ENCODE assay signal across 23 cellular contexts in the genomic region with DNA sequence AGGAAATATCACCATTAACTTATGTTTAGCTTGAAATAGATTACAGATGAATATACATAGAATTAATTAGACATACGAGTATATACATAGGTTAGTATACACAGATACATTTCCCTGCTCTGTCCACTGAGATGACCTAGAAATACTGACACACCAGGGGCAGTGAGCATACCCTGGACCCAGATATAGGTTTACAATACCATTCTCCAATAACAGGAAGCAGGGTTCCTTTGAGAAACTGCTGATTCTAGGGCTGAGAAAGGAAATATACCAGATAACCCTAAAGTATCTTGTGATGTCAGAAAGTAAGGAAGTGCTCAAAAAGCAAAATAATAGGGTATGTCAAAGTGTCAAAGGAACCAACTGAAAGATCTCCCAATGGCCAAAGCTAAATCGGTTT.
A peak's percentile ranks its signal among the peaks of the same experiment; 100 is the strongest.
DNase-seq lines count a peak whose midpoint lies in the region; ATAC-seq, FAIRE-seq and TF ChIP-seq lines count a peak whose summit lies in the region.
"Had no signal": no experiment of that assay in that cellular context is flagged by ENCODE, and none has a peak within 500 bp of the region (broad histone marks: within the 10 kb centered on the region; RNA-seq: fewer than 3 reads in every experiment).

No MANE protein-coding gene starts in this region.

- TF ChIP-seq POLR2A in A549 (IDR thresholded peaks at IDR 0.05; ENCODE audit: low read length), result no peak
- TF ChIP-seq POLR2A in endothelial cell of umbilical vein (IDR thresholded peaks at IDR 0.05; ENCODE audit: low read depth, low read length), result no peak

- no peaks in the 10 kb centered on the region for H3K36me3 Mint-ChIP-seq in stimulated activated memory B cell treated with anti-CD40 and anti-IgM and Interleukin-4, amounts not matched to agents 10 μg/mL and 1 μg/mL and 100 μg/mL, for 72 hours
- H3K36me3 Mint-ChIP-seq in CD8-positive, alpha-beta memory T cell, result no peaks in the 10 kb centered on the region
- H3K36me3 Mint-ChIP-seq: CD14-positive monocyte; CD4-positive, alpha-beta memory T cell; CD4-positive, CD25-positive, alpha-beta regulatory T cell had no signal

- FAIRE-seq in A549 (lab: Jason Lieb, UNC), result peak; percentile 46
- FAIRE-seq in endothelial cell of umbilical vein (lab: Jason Lieb, UNC), result no peak
- FAIRE-seq: D721Med, G401.6, GM12891, GM19239 had no signal

- H3K27ac Mint-ChIP-seq in stimulated activated memory B cell treated with anti-CD40 and anti-IgM and Interleukin-4, amounts not matched to agents 10 μg/mL and 1 μg/mL and 100 μg/mL, for 72 hours, result no peak overlapping the region
- H3K27ac Mint-ChIP-seq in CD8-positive, alpha-beta memory T cell, result no peak overlapping the region
- H3K27ac Mint-ChIP-seq: CD14-positive monocyte; CD4-positive, alpha-beta memory T cell; CD4-positive, CD25-positive, alpha-beta regulatory T cell had no signal

- H3K9me3 ChIP-seq in A549 (peaks cover 6% of the 10 kb centered on the region; the same call in 1 of the 3 replicates), endothelial cell of umbilical vein (replicated peaks; ENCODE audit: control insufficient read depth, insufficient read depth, low read length) (no peaks in the 10 kb centered on the region)
- H3K9me3 ChIP-seq in CD8-positive, alpha-beta memory T cell (ENCODE audit: low read length), result no peaks in the 10 kb centered on the region
- H3K9me3 ChIP-seq: BE2C had no signal

- H3K4me1 ChIP-seq in A549 (no peaks in the 10 kb centered on the region), endothelial cell of umbilical vein (ENCODE audit: control insufficient read depth, extremely low read depth, insufficient read depth, low read length) (peaks cover 6% of the 10 kb centered on the region)
- H3K4me1 ChIP-seq in CD8-positive, alpha-beta memory T cell (ENCODE audit: insufficient read depth, low read length), result no peaks in the 10 kb centered on the region
- H3K4me1 ChIP-seq: BE2C, BLaER1, Caco-2 had no signal

- no peak overlapping the region for H3K9ac ChIP-seq in endothelial cell of umbilical vein (replicated peaks; ENCODE audit: extremely low read depth, insufficient read depth, low read length)
- H3K9ac ChIP-seq: BLaER1 had no signal

- H3K9me3 Mint-ChIP-seq in stimulated activated memory B cell treated with anti-CD40 and anti-IgM and Interleukin-4, amounts not matched to agents 10 μg/mL and 1 μg/mL and 100 μg/mL, for 72 hours, result peaks cover 3% of the 10 kb centered on the region
- H3K9me3 Mint-ChIP-seq in CD8-positive, alpha-beta memory T cell, result peaks cover 0 to 25% (median 6%) of the 10 kb centered on the region in 5 donors

- H3K4me2 ChIP-seq in A549, result no peak overlapping the region
- no peak overlapping the region for H3K4me2 ChIP-seq in endothelial cell of umbilical vein (ENCODE audit: insufficient read depth, low read length)
- H3K4me2 ChIP-seq: BLaER1 had no signal

- H3K79me2 ChIP-seq in endothelial cell of umbilical vein (ENCODE audit: control insufficient read depth, insufficient read depth, low read length), result no peaks in the 10 kb centered on the region

- H3K4me3 Mint-ChIP-seq in stimulated activated memory B cell treated with anti-CD40 and anti-IgM and Interleukin-4, amounts not matched to agents 10 μg/mL and 1 μg/mL and 100 μg/mL, for 72 hours, result no peak overlapping the region
- no peak overlapping the region for H3K4me3 Mint-ChIP-seq in CD8-positive, alpha-beta memory T cell
- H3K4me3 Mint-ChIP-seq: CD14-positive monocyte; CD4-positive, alpha-beta memory T cell; CD4-positive, CD25-positive, alpha-beta regulatory T cell had no signal

- H3K27me3 ChIP-seq in endothelial cell of umbilical vein (ENCODE audit: control insufficient read depth in 2 of 2, insufficient read depth in 2 of 2, low read length in 2 of 2), result no peaks in the 10 kb centered on the region
- no peaks in the 10 kb centered on the region for H3K27me3 ChIP-seq in CD8-positive, alpha-beta memory T cell (ENCODE audit: insufficient read depth, low read length, poor library complexity, severe bottlenecking)
- H3K27me3 ChIP-seq: BE2C, BLaER1 had no signal

- dilution Hi-C loops in endothelial cell of umbilical vein (cut with MboI; ENCODE audit: extremely low pct_ligation_motif_present, low sequenced_read_pairs), result no loop called here

- no peaks in the 10 kb centered on the region for H3K27me3 Mint-ChIP-seq in stimulated activated memory B cell treated with anti-CD40 and anti-IgM and Interleukin-4, amounts not matched to agents 10 μg/mL and 1 μg/mL and 100 μg/mL, for 72 hours
- H3K27me3 Mint-ChIP-seq in CD8-positive, alpha-beta memory T cell, result no peaks in the 10 kb centered on the region
- H3K27me3 Mint-ChIP-seq: CD4-positive, alpha-beta memory T cell; CD4-positive, CD25-positive, alpha-beta regulatory T cell had no signal

- POLR2A ChIA-PET in A549 (lab: Yijun Ruan, JAX), result no interaction called here
- POLR2A ChIA-PET in endothelial cell of umbilical vein (lab: Charles Lee), result no interaction called here
- POLR2A ChIA-PET in CD8-positive, alpha-beta memory T cell (lab: Charles Lee), result no interaction called here

- H3K4me1 Mint-ChIP-seq in stimulated activated memory B cell treated with anti-CD40 and anti-IgM and Interleukin-4, amounts not matched to agents 10 μg/mL and 1 μg/mL and 100 μg/mL, for 72 hours, result no peaks in the 10 kb centered on the region
- no peaks in the 10 kb centered on the region for H3K4me1 Mint-ChIP-seq in CD8-positive, alpha-beta memory T cell
- H3K4me1 Mint-ChIP-seq: CD14-positive monocyte; CD4-positive, alpha-beta memory T cell; CD4-positive, CD25-positive, alpha-beta regulatory T cell had no signal

- no peak for TF ChIP-seq RAD21 in A549 (conservative IDR thresholded peaks at IDR 0.05 in 1 of 2, IDR thresholded peaks at IDR 0.05 in 1 of 2)

- under 1% methylated on average over 2 of the region's 2 CpGs for WGBS in A549 (ENCODE audit: missing lambda C conversion rate)

- intact Hi-C loops in endothelial cell of umbilical vein (cut with micrococcal nuclease), result no loop called here

- DNase-seq in A549 (ENCODE audit: low read depth in 1 of 2, low spot score in 1 of 2), result no peak
- DNase-seq in dermis blood vessel endothelial cell, result peak; percentile 46
- DNase-seq in endothelial cell of umbilical vein (ENCODE audit: low read depth, low spot score), result peak; percentile 78
- DNase-seq in CD8-positive, alpha-beta memory T cell, result no peak
- no peak for DNase-seq in NCI-H2107 treated with DMSO at 0.1 percent for 48 hours (lab: John Stamatoyannopoulos, UW; ENCODE audit: unreplicated experiment)
- DNase-seq: ACHN; BE2C; C1 segment of cervical spinal cord; Caco-2; Calu3; CD4-positive, alpha-beta memory T cell; CD4-positive, CD25-positive, alpha-beta regulatory T cell; DMS79 treated with DMSO at 0.1 percent for 48 hours; GF-D8 had no signal

- H4K20me1 ChIP-seq in endothelial cell of umbilical vein (replicated peaks; ENCODE audit: control insufficient read depth, extremely low read depth, insufficient read depth, low read length), result no peaks in the 10 kb centered on the region
- H4K20me1 ChIP-seq: BLaER1 had no signal

- H3K36me3 ChIP-seq in endothelial cell of umbilical vein (ENCODE audit: control insufficient read depth in 2 of 2, extremely low read depth in 1 of 2, insufficient read depth in 2 of 2, low read length in 2 of 2), result no peaks in the 10 kb centered on the region
- no peaks in the 10 kb centered on the region for H3K36me3 ChIP-seq in CD8-positive, alpha-beta memory T cell (ENCODE audit: insufficient read depth, low read length)
- H3K36me3 ChIP-seq: BE2C, BLaER1 had no signal

- H3K27ac ChIP-seq in A549, result no peak overlapping the region
- no peak overlapping the region for H3K27ac ChIP-seq in endothelial cell of umbilical vein (ENCODE audit: insufficient read depth, low read depth, low read length)
- H3K27ac ChIP-seq in CD8-positive, alpha-beta memory T cell (ENCODE audit: low read depth, low read length), result no peak overlapping the region
- H3K27ac ChIP-seq: 22Rv1, BLaER1 had no signal

- CTCF ChIA-PET in A549 (lab: Yijun Ruan, JAX), result no interaction called here
- CTCF ChIA-PET in endothelial cell of umbilical vein (lab: Charles Lee), result interaction anchor here (0.6 kb wide), 1 partner anchor 275 kb away, joined by 3 read pairs; no protein-coding TSS in a partner anchor
- CTCF ChIA-PET in CD8-positive, alpha-beta memory T cell (lab: Charles Lee), result no interaction called here

- ATAC-seq in A549, result no peak
- ATAC-seq in stimulated activated memory B cell treated with anti-CD40 and anti-IgM and Interleukin-4, amounts not matched to agents 10 μg/mL and 1 μg/mL and 100 μg/mL, for 72 hours, result peak; percentile 43
- ATAC-seq in GM19351 (IDR thresholded peaks at IDR 0.05; ENCODE audit: unreplicated experiment), result no peak

- no TSS peak for BruUV-seq in endothelial cell of umbilical vein (replicated peaks; lab: Mats Ljungman, UMichigan)

- H3K4me3 ChIP-seq in A549, result no peak overlapping the region
- no peak overlapping the region for H3K4me3 ChIP-seq in endothelial cell of umbilical vein (replicated peaks in 1 of 3; ENCODE audit: insufficient read depth in 1 of 3, low read depth in 1 of 3, low read length in 3 of 3)
- no peak overlapping the region for H3K4me3 ChIP-seq in CD8-positive, alpha-beta memory T cell (ENCODE audit: low read length)
- H3K4me3 ChIP-seq: BLaER1 had no signal

- no peak overlapping the region for H2AFZ ChIP-seq in endothelial cell of umbilical vein (ENCODE audit: low read depth, low read length)

- no peak for TF ChIP-seq EP300 in A549 (IDR thresholded peaks at IDR 0.05)

- TF ChIP-seq CTCF in A549 (IDR thresholded peaks at IDR 0.05) (no peak), endothelial cell of umbilical vein (IDR thresholded peaks at IDR 0.05; ENCODE audit: extremely low read depth in 1 of 2, insufficient read depth in 1 of 2, low read depth in 1 of 2, low read length in 2 of 2) (no peak)

- H3K9me1 ChIP-seq in endothelial cell of umbilical vein (replicated peaks; ENCODE audit: control insufficient read depth, extremely low read depth, insufficient read depth, low read length), result no peaks in the 10 kb centered on the region

TF ChIP-seq in A549, 52 proteins besides CTCF, POLR2A, EP300 and RAD21 (continues in another document):
- no peak for TF ChIP-seq HEYL (CRISPR knock-in tag; IDR thresholded peaks at IDR 0.05)
- TF ChIP-seq HOXB13 (CRISPR knock-in tag; IDR thresholded peaks at IDR 0.05; ENCODE audit: low read depth), result no peak

TF ChIP-seq in endothelial cell of umbilical vein, 7 proteins besides CTCF, POLR2A, EP300 and RAD21 (continues in another document):
- TF ChIP-seq FOS (IDR thresholded peaks at IDR 0.05; ENCODE audit: borderline replicate concordance, insufficient read depth, low read length) (no peak), JUN (IDR thresholded peaks at IDR 0.05; ENCODE audit: borderline replicate concordance, insufficient read depth, insufficient read length, low read depth) (no peak), EZH2 (IDR thresholded peaks at IDR 0.05; ENCODE audit: borderline replicate concordance, low read depth, low read length, severe bottlenecking) (no peak), MYC (IDR thresholded peaks at IDR 0.05; ENCODE audit: low read depth, low read length) (no peak), POLR2AphosphoS5 (IDR thresholded peaks at IDR 0.05; ENCODE audit: insufficient read depth, low read depth, low read length) (no peak), GATA2 (IDR thresholded peaks at IDR 0.05; ENCODE audit: insufficient read depth, insufficient read length, low read depth, low read length) (no peak)

Comparison
In these comparisons a context has a peak if more than half of its experiments do, and no peak if none do; other contexts are left out.
1. DNase-seq: peak in dermis blood vessel endothelial cell (single experiment) and endothelial cell of umbilical vein (single experiment); none in A549 (0 of 2), CD8-positive, alpha-beta memory T cell (0 of 5) and NCI-H2107 treated with DMSO at 0.1 percent for 48 hours (single experiment).